ENCODE assay signal across 20 cellular contexts in the genomic region with DNA sequence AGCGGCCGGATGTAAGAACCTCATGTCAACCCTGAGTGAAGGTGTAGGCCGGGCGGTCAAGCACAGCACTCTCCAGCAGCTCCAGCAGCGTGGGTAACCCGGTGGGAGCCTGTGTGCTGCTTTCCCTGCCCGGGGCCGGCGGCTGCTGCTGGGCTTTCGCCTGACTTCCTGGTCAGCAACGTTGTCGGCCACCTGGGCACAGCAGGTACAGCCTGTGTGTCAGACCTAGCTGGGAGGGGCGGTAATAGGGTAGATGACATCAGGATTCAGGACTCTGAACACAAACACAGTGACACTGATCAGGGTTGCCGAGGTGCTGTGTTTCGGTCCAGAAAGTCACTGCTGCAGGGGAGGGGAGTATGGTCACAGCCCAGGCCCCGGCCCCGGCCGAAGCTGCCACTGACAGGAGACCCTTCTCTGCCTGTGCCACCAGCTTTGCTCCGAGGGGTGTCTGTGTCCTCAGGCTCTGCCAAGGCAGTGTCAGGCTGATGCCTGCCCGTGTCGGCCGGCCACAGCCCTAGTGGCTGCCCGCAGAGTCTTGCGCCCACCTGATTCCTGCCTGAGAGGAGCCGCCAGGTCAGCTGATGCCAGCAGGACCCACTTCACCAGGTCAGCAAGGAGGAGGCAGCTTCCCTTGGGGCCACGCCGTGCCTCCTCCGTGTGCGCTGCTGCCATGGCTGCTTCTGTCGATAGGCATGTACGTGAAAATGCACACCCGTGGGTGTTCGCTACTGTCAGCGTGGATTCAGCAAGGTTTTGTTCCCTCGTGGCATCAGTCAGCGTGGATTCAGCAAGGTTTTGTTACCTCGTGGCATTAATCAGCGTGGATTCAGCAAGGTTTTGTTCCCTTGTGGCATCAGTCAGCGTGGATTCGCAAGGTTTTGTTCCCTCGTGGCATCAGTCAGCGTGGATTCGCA. TPM values are rescaled to one million over a fixed set of nuclear protein-coding genes. Genes with fewer than 3 reads are reported as not detected.
"Had no signal": no experiment of that assay in that cellular context is flagged by ENCODE, and none has a peak within 500 bp of the region (broad histone marks: within the 10 kb centered on the region; RNA-seq: fewer than 3 reads in every experiment).

No MANE protein-coding gene starts in this region.

- H3K27ac Mint-ChIP-seq: activated CD8-positive, alpha-beta T cell treated with anti-CD3 and anti-CD28 coated beads, Interleukin-2, amount 10 ng/mL, durations not matched to agents 7 days and 5 days; activated naive CD8-positive, alpha-beta T cell treated with anti-CD3 and anti-CD28 coated beads, Interleukin-2, amount 50 U/mL, for 24 hours; stimulated activated naive CD8-positive, alpha-beta T cell treated with anti-CD3 and anti-CD28 coated beads, Interleukin-15, amount 100 ng/mL, for 72 hours; T-helper 17 cell; WTC11 had no signal

- ATAC-seq: activated CD8-positive, alpha-beta T cell treated with anti-CD3 and anti-CD28 coated beads, Interleukin-2, amount 10 ng/mL, durations not matched to agents 7 days and 5 days; activated naive CD8-positive, alpha-beta T cell treated with anti-CD3 and anti-CD28 coated beads, Interleukin-2, amount 50 U/mL, for 24 hours; heart left ventricle; stimulated activated naive CD8-positive, alpha-beta T cell treated with anti-CD3 and anti-CD28 coated beads, Interleukin-15, amount 100 ng/mL, for 72 hours; T-helper 17 cell; WTC11 had no signal

- DNase-seq: activated CD4-positive, alpha-beta T cell treated with anti-CD3 and anti-CD28 coated beads for 48 hours; activated CD8-positive, alpha-beta memory T cell treated with anti-CD3 and anti-CD28 coated beads, Interleukin-2, amount 50 U/mL, for 48 hours; activated CD8-positive, alpha-beta T cell treated with anti-CD3 and anti-CD28 coated beads, Interleukin-2, amount 10 ng/mL, durations not matched to agents 7 days and 5 days; activated naive CD4-positive, alpha-beta T cell treated with Interleukin-2 at 50 U/mL for 16 hours; activated naive CD8-positive, alpha-beta T cell treated with anti-CD3 and anti-CD28 coated beads, Interleukin-2, amount 50 U/mL, for 24 hours; colonic mucosa; islet precursor cell; ovary; stimulated activated CD4-positive, alpha-beta T cell treated with anti-CD3 and anti-CD28 coated beads, Interleukin-4, amount 100 ng/mL, for 24 hours; stimulated activated naive CD8-positive, alpha-beta T cell treated with anti-CD3 and anti-CD28 coated beads, Interleukin-15, amount 100 ng/mL, for 72 hours; T-helper 17 cell had no signal

- H3K27me3 ChIP-seq: colonic mucosa, heart left ventricle, ovary had no signal

- H3K9me3 Mint-ChIP-seq: activated naive CD8-positive, alpha-beta T cell treated with anti-CD3 and anti-CD28 coated beads, Interleukin-2, amount 50 U/mL, for 24 hours; stimulated activated naive CD8-positive, alpha-beta T cell treated with anti-CD3 and anti-CD28 coated beads, Interleukin-15, amount 100 ng/mL, for 72 hours; WTC11 had no signal

- H3K27me3 Mint-ChIP-seq: activated naive CD8-positive, alpha-beta T cell treated with anti-CD3 and anti-CD28 coated beads, Interleukin-2, amount 50 U/mL, for 24 hours; stimulated activated naive CD8-positive, alpha-beta T cell treated with anti-CD3 and anti-CD28 coated beads, Interleukin-15, amount 100 ng/mL, for 72 hours; T-helper 17 cell had no signal

- H3K4me3 Mint-ChIP-seq: activated CD8-positive, alpha-beta T cell treated with anti-CD3 and anti-CD28 coated beads, Interleukin-2, amount 10 ng/mL, durations not matched to agents 7 days and 5 days; activated naive CD8-positive, alpha-beta T cell treated with anti-CD3 and anti-CD28 coated beads, Interleukin-2, amount 50 U/mL, for 24 hours; stimulated activated naive CD8-positive, alpha-beta T cell treated with anti-CD3 and anti-CD28 coated beads, Interleukin-15, amount 100 ng/mL, for 72 hours; T-helper 17 cell; WTC11 had no signal

- H3K27ac ChIP-seq: colonic mucosa, heart left ventricle, ovary, thoracic aorta had no signal

- H3K36me3 ChIP-seq: colonic mucosa, ovary had no signal

- H3K9me3 ChIP-seq: colonic mucosa, heart left ventricle, ovary, thoracic aorta had no signal

- H3K4me3 ChIP-seq: colonic mucosa, heart left ventricle, ovary, thoracic aorta had no signal

- H3K4me1 ChIP-seq: heart left ventricle had no signal

- FAIRE-seq: astrocyte, endothelial cell of umbilical vein, frontal cortex, urothelium cell line had no signal

- H3K4me1 Mint-ChIP-seq: WTC11 had no signal

RNA-seq across cellular contexts. Expression of a gene that starts 31.7 kb away (rescaled TPM):
- polyA plus RNA-seq: fibroblast of lung had no signal

RNA-seq across cellular contexts. Expression of a gene that starts 32.3 kb away (rescaled TPM):
- polyA plus RNA-seq: neural cell had no signal
